In the genomic region with DNA sequence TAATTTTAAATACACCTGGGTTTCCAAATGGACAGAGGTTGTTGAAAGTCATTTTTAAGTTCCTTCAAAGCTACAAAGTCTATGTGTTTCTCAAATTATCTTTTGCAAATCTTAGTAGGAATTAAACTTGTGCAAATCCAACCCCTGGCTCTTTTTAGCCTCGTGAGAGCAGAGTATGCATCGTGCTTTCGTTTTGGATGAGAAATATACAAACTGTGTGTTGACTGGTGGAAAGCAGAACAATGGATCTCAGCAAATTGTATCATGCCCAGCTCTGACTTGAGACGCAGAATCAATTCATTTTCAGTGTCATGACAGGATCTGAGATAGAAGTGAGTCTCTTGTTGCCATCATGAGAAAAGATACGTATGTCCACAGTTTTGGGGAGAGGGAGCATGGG, we compare ENCODE assay signal across 24 cellular contexts.
DNase-seq lines count a peak whose midpoint lies in the region; ATAC-seq and TF ChIP-seq lines count a peak whose summit lies in the region.
"Had no signal": no experiment of that assay in that cellular context is flagged by ENCODE, and none has a peak within 500 bp of the region (broad histone marks: within the 10 kb centered on the region; RNA-seq: fewer than 3 reads in every experiment).

No MANE protein-coding gene starts in this region.

- H3K27me3 Mint-ChIP-seq in MCF 10A (ENCODE audit: insufficient read depth, unreplicated experiment) (no peaks in the 10 kb centered on the region), glutamatergic neuron (ENCODE audit: unreplicated experiment) (no peaks in the 10 kb centered on the region)
- H3K27me3 Mint-ChIP-seq: stimulated activated naive CD8-positive, alpha-beta T cell treated with anti-CD3 and anti-CD28 coated beads, Interleukin-15, Interleukin-2, amounts not matched to agents 100 ng/mL and 50 ng/mL, for 24 hours had no signal

- no peaks in the 10 kb centered on the region for H3K36me3 Mint-ChIP-seq in MCF 10A (ENCODE audit: insufficient read depth, unreplicated experiment)
- H3K36me3 Mint-ChIP-seq in glutamatergic neuron (ENCODE audit: unreplicated experiment): no peaks in the 10 kb centered on the region

- H3K4me1 ChIP-seq in breast epithelium: no peaks in the 10 kb centered on the region
- H3K4me1 ChIP-seq in thyroid gland: no peaks in the 10 kb centered on the region
- H3K4me1 ChIP-seq: BE2C, HAP-1, tibial artery had no signal

- ATAC-seq in HG03095 (IDR thresholded peaks at IDR 0.05; ENCODE audit: unreplicated experiment): no peak
- no peak for ATAC-seq in GM21360 (IDR thresholded peaks at IDR 0.05; ENCODE audit: unreplicated experiment)
- ATAC-seq: K562, left ventricle myocardium superior had no signal

- H3K4me3 ChIP-seq in breast epithelium (no peak overlapping the region), thyroid gland (replicated peaks in 1 of 3) (no peak overlapping the region)
- H3K4me3 ChIP-seq: cardiac muscle cell, HAP-1, K562, tibial artery had no signal

- in situ Hi-C loops in SK-MEL-5 (cut with HindIII; ENCODE audit: low pct_unique_long_range_greater_than_20kb, low sequenced_read_pairs): no loop called here

- CTCF ChIA-PET in MCF 10A (lab: Yijun Ruan, JAX): interaction anchor here (0.7 to 1.1 kb wide), 3 partner anchors 8 to 542 kb away, joined by 3 read pairs; partner anchors contain the start of gene FLRT3

- peak overlapping the region; percentile 1 for H3K27ac Mint-ChIP-seq in MCF 10A (ENCODE audit: low read depth, unreplicated experiment)
- no peak overlapping the region for H3K27ac Mint-ChIP-seq in glutamatergic neuron (ENCODE audit: unreplicated experiment)
- H3K27ac Mint-ChIP-seq: stimulated activated naive CD8-positive, alpha-beta T cell treated with anti-CD3 and anti-CD28 coated beads, Interleukin-15, Interleukin-2, amounts not matched to agents 100 ng/mL and 50 ng/mL, for 24 hours had no signal

- H3K9me3 Mint-ChIP-seq in MCF 10A (ENCODE audit: unreplicated experiment) (no peaks in the 10 kb centered on the region), glutamatergic neuron (ENCODE audit: unreplicated experiment) (no peaks in the 10 kb centered on the region)
- H3K9me3 Mint-ChIP-seq: stimulated activated naive CD8-positive, alpha-beta T cell treated with anti-CD3 and anti-CD28 coated beads, Interleukin-15, Interleukin-2, amounts not matched to agents 100 ng/mL and 50 ng/mL, for 24 hours had no signal

- no peak overlapping the region for H3K4me3 Mint-ChIP-seq in MCF 10A (ENCODE audit: unreplicated experiment)
- no peak overlapping the region for H3K4me3 Mint-ChIP-seq in glutamatergic neuron (ENCODE audit: unreplicated experiment)
- H3K4me3 Mint-ChIP-seq: stimulated activated naive CD8-positive, alpha-beta T cell treated with anti-CD3 and anti-CD28 coated beads, Interleukin-15, Interleukin-2, amounts not matched to agents 100 ng/mL and 50 ng/mL, for 24 hours had no signal

- H3K4me1 Mint-ChIP-seq in MCF 10A (ENCODE audit: insufficient read depth, unreplicated experiment) (peaks cover 17% of the 10 kb centered on the region), glutamatergic neuron (ENCODE audit: low read depth, unreplicated experiment) (peaks cover 5% of the 10 kb centered on the region)

- no peak for DNase-seq in MCF 10A (ENCODE audit: unreplicated experiment)
- DNase-seq in breast epithelium (ENCODE audit: low spot score in 2 of 2): no peak
- DNase-seq in SK-MEL-5 (ENCODE audit: low read depth, low spot score): peak; percentile 24
- DNase-seq in globus pallidus (ENCODE audit: low spot score): peak; percentile 17
- no peak for DNase-seq in glutamatergic neuron
- DNase-seq in thyroid gland: no peak
- DNase-seq: activated CD4-positive, CD25-positive, alpha-beta regulatory T cell treated with anti-CD3 and anti-CD28 coated beads, Interleukin-2, amount 50 U/mL, for 72 hours; activated T-cell treated with anti-CD3 and anti-CD28 coated beads, Interleukin-2, amount 50 U/mL, for 1 hour; BE2C; hippocampal formation; left ventricle myocardium superior; NCI-H1694; NCI-H2171 treated with DMSO at 0.1 percent for 48 hours; NCI-H524 treated with DMSO at 0.1 percent for 48 hours; stimulated activated CD4-positive, alpha-beta T cell treated with anti-CD3 and anti-CD28 coated beads, Interleukin-4, amount 100 ng/mL, for 24 hours; SW 1271; tibial artery had no signal

- H3K9me3 ChIP-seq in breast epithelium (no peaks in the 10 kb centered on the region), thyroid gland (no peaks in the 10 kb centered on the region)
- H3K9me3 ChIP-seq: BE2C, HAP-1, neutrophil, tibial artery had no signal

- H3K27me3 ChIP-seq in breast epithelium: no peaks in the 10 kb centered on the region
- H3K27me3 ChIP-seq in thyroid gland: no peaks in the 10 kb centered on the region
- H3K27me3 ChIP-seq: BE2C, cardiac muscle cell, neutrophil, tibial artery had no signal

- H3K36me3 ChIP-seq in breast epithelium (no peaks in the 10 kb centered on the region), thyroid gland (no peaks in the 10 kb centered on the region)
- H3K36me3 ChIP-seq: BE2C, cardiac muscle cell, HAP-1, neutrophil, tibial artery had no signal

- TF ChIP-seq CTCF in MCF 10A (IDR thresholded peaks at IDR 0.05; ENCODE audit: unreplicated experiment): no peak
- no peak for TF ChIP-seq CTCF in breast epithelium (IDR thresholded peaks at IDR 0.05)
- no peak for TF ChIP-seq CTCF in glutamatergic neuron (IDR thresholded peaks at IDR 0.05; ENCODE audit: partially characterized antibody, unreplicated experiment)
- no peak for TF ChIP-seq CTCF in thyroid gland (IDR thresholded peaks at IDR 0.05)

- POLR2A ChIA-PET in MCF 10A (lab: Yijun Ruan, JAX): interaction anchor here (0.7 to 2.4 kb wide), 18 partner anchors 8 to 182 kb away, joined by 3 to 16 read pairs (median 4); no protein-coding TSS in a partner anchor

- intact Hi-C loops in MCF 10A (cut with micrococcal nuclease): loop anchor here (10.0 kb wide), 2 partner anchors 115 to 545 kb away; partner anchors contain the start of gene FLRT3
- intact Hi-C loops in breast epithelium (cut with DNase I; ENCODE audit: low total_unique reads): no loop called here
- intact Hi-C loops in thyroid gland (cut with DNase I): no loop called here

- no peak for TF ChIP-seq POLR2A in breast epithelium (IDR thresholded peaks at IDR 0.05)
- TF ChIP-seq POLR2A in thyroid gland (IDR thresholded peaks at IDR 0.05): no peak

- 83 to 90% methylated on average over 5 of the region's 5 CpGs for WGBS in thyroid gland, 2 donors

- H3K27ac ChIP-seq in breast epithelium (no peak overlapping the region), thyroid gland (no peak overlapping the region)
- H3K27ac ChIP-seq: cardiac muscle cell, neutrophil, tibial artery had no signal

- no TSS peak for BruUV-seq in MCF 10A (replicated peaks; lab: Mats Ljungman, UMichigan)

Comparison
In these comparisons a context has a peak if more than half of its experiments do, and no peak if none do; other contexts are left out.
1. DNase-seq: peak in SK-MEL-5 (single experiment) and globus pallidus (single experiment); none in MCF 10A (single experiment), breast epithelium (0 of 2), glutamatergic neuron (single experiment) and thyroid gland (0 of 2).